Comparison of ENCODE assay signal across 18 cellular contexts in the genomic region with DNA sequence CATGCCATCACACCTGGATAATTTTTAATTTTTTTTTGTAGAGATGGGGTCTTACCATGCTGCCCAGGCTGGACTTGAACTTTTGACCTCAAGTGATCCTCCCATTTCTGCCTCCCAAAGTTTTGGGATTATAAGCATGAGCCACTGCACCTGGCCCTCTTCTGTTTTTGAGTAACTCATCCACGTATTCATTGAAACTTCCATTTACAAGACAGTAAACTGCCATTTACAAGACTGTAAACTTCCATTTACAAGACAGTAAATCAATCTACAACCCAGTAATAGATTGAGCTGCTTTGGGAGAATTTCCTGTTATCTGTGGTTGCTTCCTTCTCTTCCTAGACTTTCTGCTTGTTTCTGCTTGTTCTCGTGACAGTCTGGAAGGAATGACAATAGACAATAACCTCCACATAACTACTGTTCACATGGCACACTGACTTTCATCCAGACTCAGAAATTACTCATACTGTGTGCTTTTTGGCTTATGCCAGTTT.
A peak's percentile ranks its signal among the peaks of the same experiment; 100 is the strongest.
DNase-seq lines count a peak whose midpoint lies in the region; FAIRE-seq and TF ChIP-seq lines count a peak whose summit lies in the region.
"Had no signal": no experiment of that assay in that cellular context is flagged by ENCODE, and none has a peak within 500 bp of the region (broad histone marks: within the 10 kb centered on the region; RNA-seq: fewer than 3 reads in every experiment).

No MANE protein-coding gene starts in this region.

- H3K4me3 ChIP-seq in NT2/D1 (ENCODE audit: insufficient read length, low read depth) (no peak overlapping the region), Peyer's patch (no peak overlapping the region)
- H3K4me3 ChIP-seq: adrenal gland, upper lobe of right lung had no signal

- H3K4me1 ChIP-seq in NT2/D1 (ENCODE audit: insufficient read depth, insufficient read length) (no peaks in the 10 kb centered on the region), Peyer's patch (no peaks in the 10 kb centered on the region)
- H3K4me1 ChIP-seq: adrenal gland, upper lobe of right lung had no signal

- H3K9me3 ChIP-seq in NT2/D1 (ENCODE audit: insufficient read depth, low read length) (no peaks in the 10 kb centered on the region), Peyer's patch (no peaks in the 10 kb centered on the region)
- H3K9me3 ChIP-seq: adrenal gland, upper lobe of right lung had no signal

- H3K27me3 ChIP-seq in NT2/D1 (ENCODE audit: insufficient read depth, insufficient read length) (no peaks in the 10 kb centered on the region), Peyer's patch (no peaks in the 10 kb centered on the region)
- H3K27me3 ChIP-seq: adrenal gland, upper lobe of right lung had no signal

- TF ChIP-seq CTCF in GM13976 (IDR thresholded peaks at IDR 0.05; ENCODE audit: borderline replicate concordance, control extremely low read depth, extremely low read depth, insufficient read depth, missing control alignments) (no peak), Peyer's patch (IDR thresholded peaks at IDR 0.05) (no peak)

- DNase-seq in ELF-1 (ENCODE audit: low read depth, low spot score) (peak; percentile 12), NT2/D1 (ENCODE audit: low read depth, low spot score) (peak; percentile 49), epithelial cell of prostate (ENCODE audit: low read depth, low spot score) (peak; percentile 89), lung microvascular endothelial cell (ENCODE audit: low read depth in 2 of 2) (peak; percentile 69 to 71), GM13976 (ENCODE audit: low spot score) (no peak), GM19239 (ENCODE audit: insufficient read length, low spot score) (no peak), HUDEP-2 (lab: John Stamatoyannopoulos, UW; ENCODE audit: unreplicated experiment in 76 of 76) (no peak), Peyer's patch (no peak)
- DNase-seq: activated CD8-positive, alpha-beta T cell treated with anti-CD3 and anti-CD28 coated beads, Interleukin-2, amount 10 ng/mL, durations not matched to agents 7 days and 5 days; adrenal gland; AML-193; DMS 273 treated with DMSO at 0.1 percent for 48 hours; GOT3; IMR-90; mesenchymal stem cell; NCI-H1105 treated with DMSO at 0.1 percent for 48 hours; stimulated activated CD4-positive, alpha-beta T cell treated with anti-CD3 and anti-CD28 coated beads, Interleukin-4, amount 100 ng/mL, for 24 hours; upper lobe of right lung had no signal

- peak overlapping the region; percentile 44 for H3K27ac ChIP-seq in epithelial cell of prostate
- H3K27ac ChIP-seq in Peyer's patch, result no peak overlapping the region
- H3K27ac ChIP-seq: adrenal gland, upper lobe of right lung had no signal

- no peak overlapping the region for H3K9ac ChIP-seq in NT2/D1 (ENCODE audit: insufficient read length, low read depth)

- H3K36me3 ChIP-seq in NT2/D1 (ENCODE audit: insufficient read depth, insufficient read length, low read length) (no peaks in the 10 kb centered on the region), Peyer's patch (no peaks in the 10 kb centered on the region)
- H3K36me3 ChIP-seq: adrenal gland, upper lobe of right lung had no signal

- FAIRE-seq in GM19239 (lab: Jason Lieb, UNC), result no peak

- no peak for TF ChIP-seq POLR2A in Peyer's patch (IDR thresholded peaks at IDR 0.05)

- in situ Hi-C loops in GM13976 (cut with MboI; ENCODE audit: low sequenced_read_pairs, unreplicated experiment), result no loop called here

Comparison
In these comparisons a context has a peak if more than half of its experiments do, and no peak if none do; other contexts are left out.
1. DNase-seq: peak in ELF-1 (single experiment), NT2/D1 (single experiment), epithelial cell of prostate (single experiment) and lung microvascular endothelial cell (2 of 2); none in GM13976 (single experiment), GM19239 (single experiment), HUDEP-2 (0 of 76) and Peyer's patch (0 of 3).